30 cellular contexts compared by ENCODE assay signal in genomic region chr18:43720036-43720435, GRCh38.
A peak's percentile ranks its signal among the peaks of the same experiment; 100 is the strongest.
DNase-seq lines count a peak whose midpoint lies in the region; TF ChIP-seq lines count a peak whose summit lies in the region.
"Had no signal": no experiment of that assay in that cellular context is flagged by ENCODE, and none has a peak within 500 bp of the region (broad histone marks: within the 10 kb centered on the region; RNA-seq: fewer than 3 reads in every experiment).

No MANE protein-coding gene starts in this region.

- TF ChIP-seq CTCF in fibroblast of pulmonary artery (IDR thresholded peaks at IDR 0.05; ENCODE audit: low read length, missing control alignments) (no peak), retinal pigment epithelial cell (conservative IDR thresholded peaks at IDR 0.05; ENCODE audit: low read depth, low read length) (no peak), mammary epithelial cell (conservative IDR thresholded peaks at IDR 0.05 in 1 of 2, IDR thresholded peaks at IDR 0.05 in 1 of 2; ENCODE audit: extremely low read depth in 1 of 2, insufficient read depth in 1 of 2, low read depth in 1 of 2, low read length in 2 of 2) (no peak), adrenal gland (IDR thresholded peaks at IDR 0.05) (no peak), CD14-positive monocyte (IDR thresholded peaks at IDR 0.05) (no peak)

- 67% methylated on average over 2 of the region's 2 CpGs for WGBS in mammary epithelial cell (ENCODE audit: low coverage, missing lambda C conversion rate)
- 60 to 76% (median 68%) methylated on average over 2 of the region's 2 CpGs for WGBS in adrenal gland, 4 donors

- intact Hi-C loops in mammary epithelial cell (cut with micrococcal nuclease), result no loop called here
- intact Hi-C loops in adrenal gland (cut with DNase I), result no loop called here
- intact Hi-C loops in CD14-positive monocyte (cut with micrococcal nuclease), result no loop called here

- H3K9ac ChIP-seq in mammary epithelial cell (ENCODE audit: insufficient read depth, low read length), result no peak overlapping the region

- H4K20me1 ChIP-seq in mammary epithelial cell (ENCODE audit: insufficient read depth, low read length), result no peaks in the 10 kb centered on the region

- H3K4me3 Mint-ChIP-seq in CD14-positive monocyte, result no peak overlapping the region
- H3K4me3 Mint-ChIP-seq: GM23338; stimulated activated memory B cell treated with anti-CD40 and anti-IgM and Interleukin-4, amounts not matched to agents 10 μg/mL and 1 μg/mL and 100 μg/mL, for 72 hours had no signal

- no peak overlapping the region for H2AFZ ChIP-seq in mammary epithelial cell (ENCODE audit: low read depth, low read length)
- H2AFZ ChIP-seq: GM23338 had no signal

- H3K79me2 ChIP-seq in mammary epithelial cell (ENCODE audit: insufficient read depth, low read length), result no peaks in the 10 kb centered on the region

- DNase-seq in EL, result peak; percentile 2
- peak; percentile 4 for DNase-seq in amniotic stem cell (lab: John Stamatoyannopoulos, UW)
- peak; percentile 1 for DNase-seq in fibroblast of pulmonary artery (ENCODE audit: low read depth)
- DNase-seq in retinal pigment epithelial cell (ENCODE audit: low read depth), result peak; percentile 63
- no peak for DNase-seq in mammary epithelial cell
- no peak for DNase-seq in stimulated activated CD4-positive, alpha-beta T cell treated with anti-CD3 and anti-CD28 coated beads, Interleukin-2, amount 100 ng/mL, for 48 hours
- DNase-seq in adrenal gland, result no peak
- no peak for DNase-seq in CD14-positive monocyte (ENCODE audit: low spot score)
- DNase-seq: activated CD4-positive, alpha-beta T cell treated with anti-CD3 and anti-CD28 coated beads for 48 hours; activated CD8-positive, alpha-beta memory T cell treated with anti-CD3 and anti-CD28 coated beads for 24 hours; activated naive CD4-positive, alpha-beta T cell treated with anti-CD3 and anti-CD28 coated beads, Interleukin-2, amount 50 U/mL, for 16 hours; activated T-cell treated with anti-CD3 and anti-CD28 coated beads for 4 hours; aorta; C1 segment of cervical spinal cord; caudate nucleus; dermis blood vessel endothelial cell; DND-41; hypothalamus; left cardiac atrium; NCI-H1092; NCI-H1694 treated with DMSO at 0.1 percent for 48 hours; NCI-H510A; sigmoid colon; substantia nigra; T-helper 9 cell had no signal

- H3K27ac ChIP-seq in mammary epithelial cell (ENCODE audit: insufficient read depth, low read depth, low read length) (no peak overlapping the region), adrenal gland (no peak overlapping the region)
- H3K27ac ChIP-seq: esophagus muscularis mucosa, sigmoid colon had no signal

- H3K4me2 ChIP-seq in mammary epithelial cell (ENCODE audit: insufficient read depth, low read depth, low read length), result no peak overlapping the region
- H3K4me2 ChIP-seq: GM23338 had no signal

- CTCF ChIA-PET in mammary epithelial cell (lab: Charles Lee; ENCODE audit: low non-redundant PET), result no interaction called here

- BruUV-seq in mammary epithelial cell (replicated peaks; lab: Mats Ljungman, UMichigan), result no TSS peak

- no peaks in the 10 kb centered on the region for H3K36me3 ChIP-seq in mammary epithelial cell (ENCODE audit: insufficient read depth, low read length)
- H3K36me3 ChIP-seq in adrenal gland (replicated peaks in 1 of 2), result no peaks in the 10 kb centered on the region
- H3K36me3 ChIP-seq: esophagus muscularis mucosa, sigmoid colon had no signal

- H3K9me3 Mint-ChIP-seq in CD14-positive monocyte, result peaks cover 1 to 20% (median 11%) of the 10 kb centered on the region in 7 donors

- H3K27me3 ChIP-seq in mammary epithelial cell (ENCODE audit: insufficient read depth, low read length) (no peaks in the 10 kb centered on the region), adrenal gland (no peaks in the 10 kb centered on the region)
- H3K27me3 ChIP-seq: esophagus muscularis mucosa, sigmoid colon had no signal

- dilution Hi-C loops in mammary epithelial cell (cut with HindIII; ENCODE audit: low sequenced_read_pairs), result no loop called here

- H3K4me3 ChIP-seq in fibroblast of pulmonary artery (replicated peaks; ENCODE audit: low read depth, low read length) (no peak overlapping the region), retinal pigment epithelial cell (ENCODE audit: low read length) (no peak overlapping the region), mammary epithelial cell (replicated peaks in 1 of 3; ENCODE audit: insufficient read depth in 1 of 3, low read depth in 2 of 3, low read length in 3 of 3) (no peak overlapping the region), adrenal gland (no peak overlapping the region)
- H3K4me3 ChIP-seq: esophagus muscularis mucosa, GM23338, lung, sigmoid colon had no signal

- no peaks in the 10 kb centered on the region for H3K27me3 Mint-ChIP-seq in CD14-positive monocyte (ENCODE audit: low read depth in 3 of 3)
- H3K27me3 Mint-ChIP-seq: stimulated activated memory B cell treated with anti-CD40 and anti-IgM and Interleukin-4, amounts not matched to agents 10 μg/mL and 1 μg/mL and 100 μg/mL, for 72 hours had no signal

- no peak overlapping the region for H3K27ac Mint-ChIP-seq in CD14-positive monocyte
- H3K27ac Mint-ChIP-seq: activated T-helper 2 cell treated with anti-CD3 and anti-CD28 coated beads, Interferon-gamma antibody, Interleukin-2, Interleukin-4, amounts not matched to agents 10 μg/mL and 5 μg/mL and 100 μg/mL, durations not matched to agents 14 hours and 24 hours and 36 hours; GM23338; stimulated activated memory B cell treated with anti-CD40 and anti-IgM and Interleukin-4, amounts not matched to agents 10 μg/mL and 1 μg/mL and 100 μg/mL, for 72 hours had no signal

- H3K9me3 ChIP-seq in mammary epithelial cell (replicated peaks; ENCODE audit: insufficient read depth, low read length) (no peaks in the 10 kb centered on the region), adrenal gland (replicated peaks in 1 of 3) (no peaks in the 10 kb centered on the region)
- H3K9me3 ChIP-seq: sigmoid colon had no signal

- H3K36me3 Mint-ChIP-seq in CD14-positive monocyte, result no peaks in the 10 kb centered on the region
- H3K36me3 Mint-ChIP-seq: stimulated activated memory B cell treated with anti-CD40 and anti-IgM and Interleukin-4, amounts not matched to agents 10 μg/mL and 1 μg/mL and 100 μg/mL, for 72 hours had no signal

- H3K4me1 ChIP-seq in mammary epithelial cell (ENCODE audit: insufficient read depth, low read length) (no peaks in the 10 kb centered on the region), adrenal gland (replicated peaks in 1 of 2) (no peaks in the 10 kb centered on the region)
- H3K4me1 ChIP-seq: esophagus muscularis mucosa, sigmoid colon had no signal

- TF ChIP-seq POLR2A in adrenal gland (IDR thresholded peaks at IDR 0.05), result no peak

- in situ Hi-C loops in mammary epithelial cell (cut with MboI; ENCODE audit: low sequenced_read_pairs in 2 of 2), result no loop called here

- no peaks in the 10 kb centered on the region for H3K4me1 Mint-ChIP-seq in CD14-positive monocyte
- H3K4me1 Mint-ChIP-seq: GM23338; stimulated activated memory B cell treated with anti-CD40 and anti-IgM and Interleukin-4, amounts not matched to agents 10 μg/mL and 1 μg/mL and 100 μg/mL, for 72 hours had no signal

Comparison
In these comparisons a context has a peak if more than half of its experiments do, and no peak if none do; other contexts are left out.
1. DNase-seq: peak in EL (single experiment), amniotic stem cell (single experiment), fibroblast of pulmonary artery (single experiment) and retinal pigment epithelial cell (single experiment); none in mammary epithelial cell (single experiment), stimulated activated CD4-positive, alpha-beta T cell treated with anti-CD3 and anti-CD28 coated beads, Interleukin-2, amount 100 ng/mL, for 48 hours (0 of 2), adrenal gland (0 of 7) and CD14-positive monocyte (single experiment).